ENCODE assay signal across 15 cellular contexts in genomic region chrX:83508006-83508405, GRCh38. TPM values are rescaled to one million over a fixed set of nuclear protein-coding genes. Genes with fewer than 3 reads are reported as not detected.
DNase-seq lines count a peak whose midpoint lies in the region; ATAC-seq and TF ChIP-seq lines count a peak whose summit lies in the region.
"Had no signal": no experiment of that assay in that cellular context is flagged by ENCODE, and none has a peak within 500 bp of the region (broad histone marks: within the 10 kb centered on the region; RNA-seq: fewer than 3 reads in every experiment).

Gene POU3F4 (plus strand): TSS chrX:83508290. CDS start chrX:83508325, 35 bp downstream.

- peak; percentile 92 for ATAC-seq in HG02884 (IDR thresholded peaks at IDR 0.05; ENCODE audit: unreplicated experiment)
- no peak for ATAC-seq in gastrocnemius medialis
- ATAC-seq in GM21825 (IDR thresholded peaks at IDR 0.05; ENCODE audit: unreplicated experiment): no peak
- ATAC-seq: PC-3 had no signal

- peaks cover 6 to 81% (median 59%) of the 10 kb centered on the region in 3 donors for H3K27me3 ChIP-seq in gastrocnemius medialis
- H3K27me3 ChIP-seq: BE2C had no signal

- H3K27ac Mint-ChIP-seq in nephron progenitor cell: no peak within 1 kb of the TSS
- H3K27ac Mint-ChIP-seq: activated B cell treated with CpG ODN at 0.5 μM for 24 hours had no signal

- no peaks in the 10 kb centered on the region for H3K4me1 ChIP-seq in gastrocnemius medialis
- H3K4me1 ChIP-seq: BE2C had no signal

- H3K4me3 ChIP-seq in gastrocnemius medialis: no peak within 1 kb of the TSS
- H3K4me3 ChIP-seq: lung had no signal

- peaks cover 71% of the 10 kb centered on the region for H3K9me3 Mint-ChIP-seq in nephron progenitor cell
- H3K9me3 Mint-ChIP-seq: activated B cell treated with CpG ODN at 0.5 μM for 24 hours had no signal

- no peaks in the 10 kb centered on the region for H3K36me3 ChIP-seq in gastrocnemius medialis
- H3K36me3 ChIP-seq: BE2C had no signal

- in situ Hi-C loops in gastrocnemius medialis (cut with MboI; ENCODE audit: low sequenced_read_pairs in 4 of 4): no loop called here

- H3K4me1 Mint-ChIP-seq in nephron progenitor cell: peaks cover 39% of the 10 kb centered on the region

- DNase-seq in C1 segment of cervical spinal cord (lab: John Stamatoyannopoulos, UW): peak in 11 of 14 donors; percentile 9 to 78 (median 42)
- peak; percentile 83 for DNase-seq in ecto neural progenitor cell (ENCODE audit: low spot score)
- DNase-seq in nephron progenitor cell: peak; percentile 63
- DNase-seq in gastrocnemius medialis: no peak
- DNase-seq in activated naive CD4-positive, alpha-beta T cell (lab: John Stamatoyannopoulos, UW): no peak
- no peak for DNase-seq in NCI-H2171 treated with DMSO at 0.1 percent for 48 hours (lab: John Stamatoyannopoulos, UW)
- DNase-seq: activated B cell treated with CpG ODN at 0.5 μM for 24 hours, activated gamma-delta T cell treated with Interleukin-2 at 50 U/mL for 16 hours, BE2C, NCI-H1105 treated with DMSO at 0.1 percent for 48 hours, PC-3 had no signal

- peaks cover 91% of the 10 kb centered on the region for H3K27me3 Mint-ChIP-seq in nephron progenitor cell (ENCODE audit: low read depth, poor library complexity)

- TF ChIP-seq CTCF in nephron progenitor cell (IDR thresholded peaks at IDR 0.05): no peak
- no peak for TF ChIP-seq CTCF in gastrocnemius medialis (IDR thresholded peaks at IDR 0.05 in 4 of 5, conservative IDR thresholded peaks at IDR 0.05 in 1 of 5)

- H3K9me3 ChIP-seq in gastrocnemius medialis: no peaks in the 10 kb centered on the region
- H3K9me3 ChIP-seq: BE2C had no signal

- no peak within 1 kb of the TSS for H3K27ac ChIP-seq in gastrocnemius medialis
- H3K27ac ChIP-seq: epithelial cell of prostate had no signal

- H3K36me3 Mint-ChIP-seq in nephron progenitor cell (ENCODE audit: low read depth): no peaks in the 10 kb centered on the region

- peak within 1 kb of the TSS; percentile 64 for H3K4me3 Mint-ChIP-seq in nephron progenitor cell
- H3K4me3 Mint-ChIP-seq: activated B cell treated with CpG ODN at 0.5 μM for 24 hours had no signal

- TF ChIP-seq POLR2A in gastrocnemius medialis (IDR thresholded peaks at IDR 0.05): no peak

- intact Hi-C loops in gastrocnemius medialis (cut with DNase I; ENCODE audit: low total_unique reads): no loop called here

RNA-seq across cellular contexts. Expression of gene POU3F4, which starts in this region (rescaled TPM):
- not detected for total RNA-seq in gastrocnemius medialis
- total RNA-seq: activated B cell treated with CpG ODN at 0.5 μM for 24 hours, lung, PC-3 had no signal

Comparison
In these comparisons a context has a peak if more than half of its experiments do, and no peak if none do; other contexts are left out.
1. DNase-seq: peak in C1 segment of cervical spinal cord (11 of 14), ecto neural progenitor cell (single experiment) and nephron progenitor cell (single experiment); none in gastrocnemius medialis (0 of 2), activated naive CD4-positive, alpha-beta T cell (0 of 4) and NCI-H2171 treated with DMSO at 0.1 percent for 48 hours (single experiment).